22 cellular contexts compared by ENCODE assay signal in the genomic region with DNA sequence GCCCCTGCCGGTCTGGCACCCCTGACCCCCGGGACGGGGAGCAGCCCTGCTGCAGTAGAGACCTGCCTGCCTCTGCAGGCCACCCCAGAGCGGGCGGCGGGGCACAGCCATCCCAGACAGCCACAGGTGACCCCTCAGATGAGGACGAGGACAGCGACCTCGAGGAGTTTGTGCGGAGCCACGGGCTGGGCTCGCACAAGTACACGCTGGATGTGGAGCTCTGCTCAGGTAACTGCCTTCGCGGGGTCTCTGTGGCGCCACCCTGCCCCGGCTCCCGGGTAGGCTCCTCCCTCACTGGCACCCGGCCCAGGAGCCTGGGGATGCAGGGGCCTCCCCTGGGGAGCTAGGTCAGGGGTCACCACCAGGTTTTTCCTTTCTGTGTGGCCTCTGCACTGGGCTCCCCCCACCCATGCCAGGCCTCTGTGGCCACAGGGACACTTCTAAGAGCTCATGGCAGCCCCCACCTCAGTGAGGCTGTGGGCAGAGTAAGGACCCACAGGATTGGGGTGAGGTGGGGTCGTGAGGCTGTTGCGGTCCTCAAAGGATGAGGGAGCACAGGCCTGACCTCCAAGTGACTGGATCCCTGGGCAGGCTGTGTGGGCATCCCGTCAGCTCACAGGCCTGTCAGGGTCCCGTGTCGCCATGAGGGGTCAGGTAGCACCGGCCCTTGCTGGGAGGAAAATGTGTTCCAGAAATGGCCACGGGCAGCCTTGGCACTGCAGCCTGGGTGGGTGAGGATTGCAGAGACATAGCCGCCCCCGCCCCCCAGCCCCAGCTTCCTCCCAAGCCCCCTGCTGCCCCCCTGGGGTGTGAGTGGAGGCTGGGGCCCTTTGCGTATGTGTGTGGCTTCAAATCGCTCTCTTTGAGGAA. TPM values are rescaled to one million over a fixed set of nuclear protein-coding genes. Genes with fewer than 3 reads are reported as not detected.
DNase-seq lines count a peak whose midpoint lies in the region; ATAC-seq, FAIRE-seq and TF ChIP-seq lines count a peak whose summit lies in the region.
"Had no signal": no experiment of that assay in that cellular context is flagged by ENCODE, and none has a peak within 500 bp of the region (broad histone marks: within the 10 kb centered on the region; RNA-seq: fewer than 3 reads in every experiment).

No MANE protein-coding gene starts in this region.

- H3K9me1 ChIP-seq in K562 (ENCODE audit: control insufficient read depth, insufficient read depth, low read length): peaks cover 4% of the 10 kb centered on the region

- H2BK5ac ChIP-seq in trophoblast cell (ENCODE audit: low read depth, low read length, poor library complexity): no peak overlapping the region

- 0 out of 3 replicates have a peak, but pooled peaks cover 3% of the 10 kb centered on the region for H3K79me2 ChIP-seq in K562 (ENCODE audit: control insufficient read depth, insufficient read depth, low read length)
- H3K79me2 ChIP-seq in trophoblast cell (ENCODE audit: control insufficient read depth, insufficient read depth, low read length, poor library complexity): no peaks in the 10 kb centered on the region

- DNase-seq in H7 (peak; percentile 51), K562 (ENCODE audit: extremely low read depth in 1 of 4, low spot score in 3 of 4) (no peak), trophoblast cell (no peak), NCI-H82 treated with DMSO at 0.1 percent for 48 hours (lab: John Stamatoyannopoulos, UW; ENCODE audit: unreplicated experiment) (no peak)
- no peak for DNase-seq in activated CD4-positive, alpha-beta T cell treated with anti-CD3 and anti-CD28 coated beads, Interleukin-2, amount 10 ng/mL, durations not matched to agents 7 days and 5 days
- DNase-seq: C1 segment of cervical spinal cord, Calu3, COR-L47, DMS53, DMS79 treated with DMSO at 0.1 percent for 48 hours, GF-D8 had no signal

- H3K79me1 ChIP-seq in trophoblast cell (ENCODE audit: low read length): no peaks in the 10 kb centered on the region

- H3K9ac ChIP-seq in K562 (ENCODE audit: insufficient read depth in 1 of 2, low read depth in 2 of 2, low read length in 2 of 2) (peak overlapping the region in 1 of 2 experiments; percentile 13; a peak in 1 of 4 replicates), trophoblast cell (ENCODE audit: low read length) (no peak overlapping the region)

- no peaks in the 10 kb centered on the region for H3K9me3 ChIP-seq in HEK293 (ENCODE audit: control insufficient read depth, insufficient read depth, low read depth, low read length)
- no peaks in the 10 kb centered on the region for H3K9me3 ChIP-seq in K562 (replicated peaks; ENCODE audit: control insufficient read depth, insufficient read depth, low read depth, low read length)
- no peaks in the 10 kb centered on the region for H3K9me3 ChIP-seq in trophoblast cell (ENCODE audit: insufficient read depth, low read depth, low read length)
- H3K9me3 ChIP-seq: HAP-1 had no signal

- BruUV-seq in K562 (replicated peaks; lab: Mats Ljungman, UMichigan): no TSS peak

- TF ChIP-seq POLR2A in K562 (conservative IDR thresholded peaks at IDR 0.05): no peak

- peaks cover 7% of the 10 kb centered on the region for H3K36me3 Mint-ChIP-seq in activated CD4-positive, alpha-beta T cell treated with anti-CD3 and anti-CD28 coated beads, Interleukin-2, amount 10 ng/mL, durations not matched to agents 7 days and 5 days (ENCODE audit: low read depth)

- H2AFZ ChIP-seq in K562 (ENCODE audit: low read depth, low read length) (no peak overlapping the region), trophoblast cell (ENCODE audit: insufficient read depth, low read length, poor library complexity) (no peak overlapping the region)
- H2AFZ ChIP-seq: GM23338 had no signal

- no peaks in the 10 kb centered on the region for H3K27me3 ChIP-seq in H7 (ENCODE audit: control insufficient read depth, insufficient read depth, low read length)
- H3K27me3 ChIP-seq in K562 (ENCODE audit: control insufficient read depth in 2 of 2, insufficient read depth in 2 of 2, low read length in 2 of 2): no peaks in the 10 kb centered on the region
- no peaks in the 10 kb centered on the region for H3K27me3 ChIP-seq in trophoblast cell (ENCODE audit: insufficient read depth, low read length)

- in situ Hi-C loops in K562 (cut with MboI): loop anchor here (5.0 kb wide), 2 partner anchors 221 to 274 kb away; no protein-coding TSS in a partner anchor

- WGBS in K562 (ENCODE audit: insufficient coverage, low coverage, missing lambda C conversion rate): 90% methylated on average over 17 of the region's 30 CpGs
- WGBS in trophoblast cell (ENCODE audit: extremely low coverage, insufficient coverage, insufficient read length): no CpG with 5 or more reads among the region's 30 CpGs

- H3K4me1 Mint-ChIP-seq in activated CD4-positive, alpha-beta T cell treated with anti-CD3 and anti-CD28 coated beads, Interleukin-2, amount 10 ng/mL, durations not matched to agents 7 days and 5 days: peaks cover 23% of the 10 kb centered on the region

- intact Hi-C loops in K562 (cut with micrococcal nuclease): loop anchor here (10.0 kb wide), 1 partner anchor 371 kb away; a partner anchor contains a TSS

- H3K18ac ChIP-seq in trophoblast cell (ENCODE audit: low read length): no peak overlapping the region

- no peak for ATAC-seq in K562
- ATAC-seq: GM23338 had no signal

- H4K12ac ChIP-seq in trophoblast cell (ENCODE audit: low read depth, low read length): peak overlapping the region; percentile 9

- no peak overlapping the region for H3K23ac ChIP-seq in trophoblast cell (ENCODE audit: low read length)

- no peak overlapping the region for H3K14ac ChIP-seq in trophoblast cell (ENCODE audit: low read length)

- no peak for TF ChIP-seq CTCF in HEK293 (tag by site-specific recombination; IDR thresholded peaks at IDR 0.05)
- TF ChIP-seq CTCF in K562 (IDR thresholded peaks at IDR 0.05 in 2 of 3, conservative IDR thresholded peaks at IDR 0.05 in 1 of 3; ENCODE audit: insufficient read depth in 2 of 3, low read depth in 1 of 3, low read length in 3 of 3): no peak

- H2BK12ac ChIP-seq in trophoblast cell (ENCODE audit: low read length): no peak overlapping the region

- H2BK120ac ChIP-seq in trophoblast cell (ENCODE audit: insufficient read depth, low read length, poor library complexity): no peak overlapping the region

- TF ChIP-seq RAD21 in K562 (CRISPR knock-in tag; conservative IDR thresholded peaks at IDR 0.05 in 1 of 2, IDR thresholded peaks at IDR 0.05 in 1 of 2): no peak

- H3K9me3 Mint-ChIP-seq in activated CD4-positive, alpha-beta T cell treated with anti-CD3 and anti-CD28 coated beads, Interleukin-2, amount 10 ng/mL, durations not matched to agents 7 days and 5 days: no peaks in the 10 kb centered on the region
- H3K9me3 Mint-ChIP-seq: GM23338 had no signal

- no peak overlapping the region for H4K91ac ChIP-seq in trophoblast cell (ENCODE audit: low read depth, low read length)

- no peak overlapping the region for H2AK5ac ChIP-seq in trophoblast cell (ENCODE audit: low read length)

- no peak for FAIRE-seq in K562 (lab: Jason Lieb, UNC)
- FAIRE-seq: GM12892 had no signal

- H3K27me3 Mint-ChIP-seq in activated CD4-positive, alpha-beta T cell treated with anti-CD3 and anti-CD28 coated beads, Interleukin-2, amount 10 ng/mL, durations not matched to agents 7 days and 5 days: no peaks in the 10 kb centered on the region
- H3K27me3 Mint-ChIP-seq: CD4-positive, alpha-beta memory T cell had no signal

- H3K4me1 ChIP-seq in HEK293 (ENCODE audit: control insufficient read depth, insufficient read depth, low read length): no peaks in the 10 kb centered on the region
- H3K4me1 ChIP-seq in K562 (replicated peaks in 1 of 2; ENCODE audit: control insufficient read depth in 2 of 2, insufficient read depth in 2 of 2, low read length in 2 of 2): peaks cover under 1 to 66% of the 10 kb centered on the region in 2 experiments
- peaks cover 0 to 2% of the 10 kb centered on the region in 2 experiments for H3K4me1 ChIP-seq in trophoblast cell (ENCODE audit: control insufficient read depth in 1 of 2, insufficient read depth in 2 of 2, low read length in 2 of 2)

- H3K4me3 ChIP-seq in H7 (ENCODE audit: insufficient read depth, low read depth, low read length) (no peak overlapping the region), HEK293 (ENCODE audit: low read depth, low read length) (no peak overlapping the region), K562 (no peak overlapping the region), trophoblast cell (ENCODE audit: low read depth, low read length) (peak overlapping the region; percentile 38)
- H3K4me3 ChIP-seq: GM23338, HAP-1 had no signal

- POLR2A ChIA-PET in HEK293 (lab: Yijun Ruan, JAX) (interaction anchor here (0.6 kb wide), 1 partner anchor 64 kb away, joined by 3 read pairs; a partner anchor contains a TSS), K562 (lab: Yijun Ruan, JAX) (interaction anchor here (0.6 to 0.9 kb wide), 2 partner anchors 157 to 190 kb away, joined by 3 to 6 read pairs; no protein-coding TSS in a partner anchor)
- POLR2A ChIA-PET in activated CD4-positive, alpha-beta T cell treated with anti-CD3 and anti-CD28 coated beads, Interleukin-2, amount 10 ng/mL, durations not matched to agents 7 days and 5 days (lab: Charles Lee): no interaction called here

- CTCF ChIA-PET in HEK293 (lab: Yijun Ruan, JAX) (interaction anchor here (0.7 to 2.7 kb wide), 5 partner anchors 8 to 274 kb away, joined by 4 to 14 read pairs (median 8); no protein-coding TSS in a partner anchor), K562 (lab: Yijun Ruan, JAX; ENCODE audit: low intra/inter-chr PET ratio) (interaction anchor here (1.1 kb wide), 1 partner anchor 373 kb away, joined by 4 read pairs; no protein-coding TSS in a partner anchor)
- CTCF ChIA-PET in activated CD4-positive, alpha-beta T cell treated with anti-CD3 and anti-CD28 coated beads, Interleukin-2, amount 10 ng/mL, durations not matched to agents 7 days and 5 days (lab: Charles Lee): interaction anchor here (1.4 to 1.8 kb wide), 2 partner anchors 12 to 88 kb away, joined by 4 read pairs; no protein-coding TSS in a partner anchor

- no peak overlapping the region for H3K27ac Mint-ChIP-seq in activated CD4-positive, alpha-beta T cell treated with anti-CD3 and anti-CD28 coated beads, Interleukin-2, amount 10 ng/mL, durations not matched to agents 7 days and 5 days
- H3K27ac Mint-ChIP-seq: CD4-positive, alpha-beta memory T cell; GM23338 had no signal

- H3K36me3 ChIP-seq in H7 (replicated peaks; ENCODE audit: control insufficient read depth, insufficient read depth, low read length) (peaks cover 12% of the 10 kb centered on the region), HEK293 (ENCODE audit: control insufficient read depth in 2 of 2, insufficient read depth in 1 of 2, low read length in 2 of 2) (peaks cover 0 to 73% of the 10 kb centered on the region in 2 experiments; a peak in 1 of 3 replicates), K562 (ENCODE audit: control insufficient read depth, insufficient read depth, low read length) (peaks cover 47% of the 10 kb centered on the region; the same call in 2 of the 3 replicates), trophoblast cell (ENCODE audit: control insufficient read depth in 1 of 2, insufficient read depth in 2 of 2, low read length in 2 of 2) (peaks cover 64% of the 10 kb centered on the region in 2 experiments)

- no peak overlapping the region for H3K27ac ChIP-seq in HEK293 (ENCODE audit: extremely low read depth, low read depth, low read length)
- no peak overlapping the region for H3K27ac ChIP-seq in K562 (ENCODE audit: extremely low read depth, low read depth, low read length)
- no peak overlapping the region for H3K27ac ChIP-seq in trophoblast cell (ENCODE audit: low read depth, low read length)

- H3K4me2 ChIP-seq in K562 (ENCODE audit: insufficient read depth, low read length): no peak overlapping the region
- no peak overlapping the region for H3K4me2 ChIP-seq in trophoblast cell (ENCODE audit: low read length)
- H3K4me2 ChIP-seq: GM23338 had no signal

- no peak overlapping the region for H3K4ac ChIP-seq in trophoblast cell (ENCODE audit: low read depth, low read length)

- H4K20me1 ChIP-seq in K562 (replicated peaks; ENCODE audit: control insufficient read depth, insufficient read depth, low read length): peaks cover 10% of the 10 kb centered on the region; the same call in 1 of the 2 replicates

- H3K4me3 Mint-ChIP-seq in activated CD4-positive, alpha-beta T cell treated with anti-CD3 and anti-CD28 coated beads, Interleukin-2, amount 10 ng/mL, durations not matched to agents 7 days and 5 days: no peak overlapping the region
- H3K4me3 Mint-ChIP-seq: CD4-positive, alpha-beta memory T cell; GM23338 had no signal

- no peak for TF ChIP-seq EP300 in K562 (IDR thresholded peaks at IDR 0.05; ENCODE audit: low read length)

- no peak overlapping the region for H4K8ac ChIP-seq in trophoblast cell (ENCODE audit: low read depth, low read length)

RNA-seq across cellular contexts. Expression of a gene that starts 6.4 kb away (rescaled TPM):
- total RNA-seq in H7 (2014; rRNA removed; shearing (Covaris generic)): 12.6 and 16.1 TPM in 2 replicates
- 74.2 and 130 TPM in 2 replicates for total RNA-seq in K562 (2011; cell fraction: chromatin; rRNA removed; ENCODE audit: low replicate concordance)
- total RNA-seq in K562 (2011; cell fraction: nucleolus; rRNA removed): 56.7 and 60.5 TPM in 2 replicates
- total RNA-seq in K562 (2011; cell fraction: nucleoplasm; rRNA removed): 48.0 and 51.4 TPM in 2 replicates
- total RNA-seq in K562 (2014; rRNA removed) (4.5 and 5.4 TPM in 2 replicates), K562 (2014; rRNA removed; fragmentation: Illumina TruSeq; extraction: Trizol) (1.5 TPM in 2 replicates), K562 (2015; rRNA removed; fragmentation: Illumina TruSeq; extraction: Trizol) (2.6 and 2.9 TPM in 2 replicates), K562 (2021) (12.4 and 14.6 TPM in 2 replicates)
- polyA plus RNA-seq in K562 (2011; rRNA removed) (3.5 and 7.2 TPM in 2 replicates), K562 (2014; fragmentation: Illumina TruSeq; extraction: Trizol) (3.3 and 4.7 TPM in 2 replicates), K562 (2014; fragmentation: Nextera tagmentation; extraction: Ambion mirVana) (under 1 TPM; 0.21 to 0.27 TPM), K562 (2014; rRNA removed) (5.8 and 9.2 TPM in 2 replicates)
- polyA plus RNA-seq in K562 (2011; cell fraction: cytosol; rRNA removed): 3.2 and 3.4 TPM in 2 replicates
- polyA plus RNA-seq in K562 (2011; cell fraction: nucleus; rRNA removed): 46.4 and 58.8 TPM in 2 replicates
- 5.4 and 8.3 TPM in 2 replicates for polyA plus RNA-seq in K562 (2012)
- polyA minus RNA-seq in K562 (2011; rRNA and poly(A)+ RNA removed): 2.9 and 3.6 TPM in 2 replicates
- 3.3 TPM in 2 replicates for polyA minus RNA-seq in K562 (2011; cell fraction: cytosol; rRNA and poly(A)+ RNA removed)
- 12.8 and 18.4 TPM in 2 replicates for polyA minus RNA-seq in K562 (2011; cell fraction: nucleus; rRNA and poly(A)+ RNA removed)
- 8.1 and 8.5 TPM in 2 replicates for polyA plus RNA-seq in trophoblast cell (2013)
- 10 to 100 TPM; 19.1 to 23.0 TPM for total RNA-seq in activated CD4-positive, alpha-beta T cell treated with anti-CD3 and anti-CD28 coated beads, Interleukin-2, amount 10 ng/mL, durations not matched to agents 7 days and 5 days

RNA-seq across cellular contexts. Expression of a gene that starts 52.8 kb away (rescaled TPM):
- not detected in 2 replicates for total RNA-seq in H7 (2014; rRNA removed; shearing (Covaris generic))
- total RNA-seq in K562 (2011; cell fraction: chromatin; rRNA removed; ENCODE audit: low replicate concordance): not detected in 2 replicates
- not detected in 2 replicates for total RNA-seq in K562 (2011; cell fraction: nucleolus; rRNA removed)
- total RNA-seq in K562 (2011; cell fraction: nucleoplasm; rRNA removed): not detected in 2 replicates
- total RNA-seq in K562 (2014; rRNA removed): not detected in 2 replicates
- total RNA-seq in K562 (2014; rRNA removed; fragmentation: Illumina TruSeq; extraction: Trizol): not detected in 2 replicates
- not detected in 2 replicates for total RNA-seq in K562 (2015; rRNA removed; fragmentation: Illumina TruSeq; extraction: Trizol)
- total RNA-seq in K562 (2021): not detected in 2 replicates
- polyA plus RNA-seq in K562 (2011; rRNA removed): not detected in 2 replicates
- 0.12 TPM in 1 of 2 replicates, not detected in the other for polyA plus RNA-seq in K562 (2011; cell fraction: cytosol; rRNA removed)
- polyA plus RNA-seq in K562 (2011; cell fraction: nucleus; rRNA removed): 0.20 TPM in 1 of 2 replicates, not detected in the other
- not detected in 2 replicates for polyA plus RNA-seq in K562 (2012)
- not detected in 2 replicates for polyA plus RNA-seq in K562 (2014; fragmentation: Illumina TruSeq; extraction: Trizol)
- polyA plus RNA-seq in K562 (2014; fragmentation: Nextera tagmentation; extraction: Ambion mirVana): not detected
- not detected in 2 replicates for polyA plus RNA-seq in K562 (2014; rRNA removed)
- polyA minus RNA-seq in K562 (2011; rRNA and poly(A)+ RNA removed): not detected in 2 replicates
- polyA minus RNA-seq in K562 (2011; cell fraction: cytosol; rRNA and poly(A)+ RNA removed): not detected in 2 replicates
- polyA minus RNA-seq in K562 (2011; cell fraction: nucleus; rRNA and poly(A)+ RNA removed): 0.27 TPM in 1 of 2 replicates, not detected in the other
- polyA plus RNA-seq in trophoblast cell (2013): not detected in 2 replicates
- total RNA-seq in activated CD4-positive, alpha-beta T cell treated with anti-CD3 and anti-CD28 coated beads, Interleukin-2, amount 10 ng/mL, durations not matched to agents 7 days and 5 days: not detected
- total RNA-seq: A172; A673; Calu3; CD4-positive, alpha-beta memory T cell; Daoy; G401; GM23338; H4 had no signal
- polyA plus RNA-seq: BJ; CD4-positive, alpha-beta memory T cell; GM23338 had no signal
